In the genomic region with DNA sequence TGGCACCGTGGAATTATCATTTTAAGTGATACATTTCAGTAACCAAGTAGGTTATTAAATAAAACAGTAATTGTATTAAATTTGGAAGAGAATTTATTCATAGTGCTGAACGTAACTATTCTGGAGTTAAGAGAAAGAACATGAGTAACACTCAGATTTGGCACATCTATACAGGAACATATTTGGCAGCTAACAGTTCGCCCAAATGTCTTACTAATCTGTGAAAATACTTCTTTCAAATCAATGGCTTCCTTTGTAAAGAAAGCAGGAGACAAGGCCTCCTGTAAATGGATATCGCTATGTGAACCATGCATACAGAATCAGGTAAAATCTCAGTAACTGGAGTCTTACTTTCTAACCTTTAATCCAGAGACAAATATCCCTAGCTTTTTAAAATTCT, we compare ENCODE assay signal across 17 cellular contexts.
"Had no signal": no experiment of that assay in that cellular context is flagged by ENCODE, and none has a peak within 500 bp of the region (broad histone marks: within the 10 kb centered on the region; RNA-seq: fewer than 3 reads in every experiment).

No MANE protein-coding gene starts in this region.

- H3K4me3 Mint-ChIP-seq: activated B cell treated with CpG ODN at 0.5 μM for 24 hours; activated naive CD8-positive, alpha-beta T cell; activated T-cell treated with anti-CD3 and anti-CD28 coated beads, Interleukin-2, amount 50 U/mL, for 72 hours; endodermal cell; neural crest cell; stimulated activated memory B cell treated with anti-CD40 and anti-IgM and Interleukin-4, amounts not matched to agents 10 μg/mL and 1 μg/mL and 100 μg/mL, for 72 hours had no signal

- H3K9me3 Mint-ChIP-seq: activated B cell treated with CpG ODN at 0.5 μM for 24 hours; activated T-cell treated with anti-CD3 and anti-CD28 coated beads, Interleukin-2, amount 50 U/mL, for 72 hours; endodermal cell; neural crest cell; stimulated activated memory B cell treated with anti-CD40 and anti-IgM and Interleukin-4, amounts not matched to agents 10 μg/mL and 1 μg/mL and 100 μg/mL, for 72 hours had no signal

- H3K27ac ChIP-seq: heart right ventricle, lower lobe of right lung, pancreas had no signal

- H3K4me1 ChIP-seq: pancreas had no signal

- H3K4me3 ChIP-seq: heart right ventricle, lower lobe of right lung, pancreas had no signal

- H3K27me3 ChIP-seq: heart right ventricle, pancreas had no signal

- DNase-seq: activated B cell treated with CpG ODN at 0.5 μM for 24 hours; activated CD4-positive, alpha-beta T cell treated with anti-CD3 and anti-CD28 coated beads for 48 hours; activated CD8-positive, alpha-beta memory T cell treated with anti-CD3 and anti-CD28 coated beads, Interleukin-2, amount 50 U/mL, for 48 hours; activated gamma-delta T cell; activated T-cell treated with anti-CD3 and anti-CD28 coated beads, Interleukin-2, amount 50 U/mL, for 72 hours; amniotic stem cell; foreskin melanocyte; heart right ventricle; left colon; lower lobe of right lung; pancreas; SW 1271 had no signal

- H3K27ac Mint-ChIP-seq: activated B cell treated with CpG ODN at 0.5 μM for 24 hours; activated naive CD8-positive, alpha-beta T cell; activated T-cell treated with anti-CD3 and anti-CD28 coated beads, Interleukin-2, amount 50 U/mL, for 72 hours; endodermal cell; stimulated activated memory B cell treated with anti-CD40 and anti-IgM and Interleukin-4, amounts not matched to agents 10 μg/mL and 1 μg/mL and 100 μg/mL, for 72 hours had no signal

- H3K9me3 ChIP-seq: heart right ventricle, lower lobe of right lung, pancreas had no signal

- H3K27me3 Mint-ChIP-seq: activated B cell treated with CpG ODN at 0.5 μM for 24 hours; activated naive CD8-positive, alpha-beta T cell; stimulated activated memory B cell treated with anti-CD40 and anti-IgM and Interleukin-4, amounts not matched to agents 10 μg/mL and 1 μg/mL and 100 μg/mL, for 72 hours had no signal

- ATAC-seq: activated T-cell treated with anti-CD3 and anti-CD28 coated beads, Interleukin-2, amount 50 U/mL, for 72 hours; left colon; pancreas; sciatic nerve; stimulated activated memory B cell treated with anti-CD40 and anti-IgM and Interleukin-4, amounts not matched to agents 10 μg/mL and 1 μg/mL and 100 μg/mL, for 72 hours had no signal

- H3K36me3 ChIP-seq: pancreas had no signal
